20 cellular contexts compared by ENCODE assay signal in genomic region chr10:83984256-83984640, GRCh38.
"Had no signal": no experiment of that assay in that cellular context is flagged by ENCODE, and none has a peak within 500 bp of the region (broad histone marks: within the 10 kb centered on the region; RNA-seq: fewer than 3 reads in every experiment).

No MANE protein-coding gene starts in this region.

- H3K4me1 Mint-ChIP-seq: activated CD4-positive, alpha-beta T cell treated with anti-CD3 and anti-CD28 coated beads for 36 hours; activated T-helper 17 cell treated with anti-CD3 and anti-CD28 coated beads, Interleukin-2, amount 50 U/mL, for 72 hours had no signal

- H3K36me3 Mint-ChIP-seq: activated naive CD8-positive, alpha-beta T cell had no signal

- H3K36me3 ChIP-seq: adrenal gland had no signal

- ATAC-seq: activated CD4-positive, alpha-beta T cell treated with anti-CD3 and anti-CD28 coated beads for 36 hours; activated T-helper 17 cell treated with anti-CD3 and anti-CD28 coated beads, Interleukin-2, amount 50 U/mL, for 72 hours; Right ventricle myocardium inferior had no signal

- H3K27ac Mint-ChIP-seq: activated CD4-positive, alpha-beta memory T cell treated with anti-CD3 and anti-CD28 coated beads, Interleukin-2, amount 10 ng/mL, durations not matched to agents 7 days and 5 days; activated CD4-positive, alpha-beta T cell treated with anti-CD3 and anti-CD28 coated beads for 36 hours; activated naive CD4-positive, alpha-beta T cell treated with anti-CD3 and anti-CD28 coated beads for 36 hours; activated naive CD8-positive, alpha-beta T cell; activated T-helper 17 cell treated with anti-CD3 and anti-CD28 coated beads, Interleukin-2, amount 50 U/mL, for 72 hours had no signal

- H3K9me3 Mint-ChIP-seq: activated CD4-positive, alpha-beta memory T cell treated with anti-CD3 and anti-CD28 coated beads, Interleukin-2, amount 10 ng/mL, durations not matched to agents 7 days and 5 days; activated naive CD4-positive, alpha-beta T cell treated with anti-CD3 and anti-CD28 coated beads for 36 hours had no signal

- H3K27me3 Mint-ChIP-seq: activated CD4-positive, alpha-beta T cell treated with anti-CD3 and anti-CD28 coated beads for 36 hours; activated naive CD8-positive, alpha-beta T cell had no signal

- FAIRE-seq: bronchial epithelial cell had no signal

- H3K27me3 ChIP-seq: adrenal gland had no signal

- H3K9me3 ChIP-seq: adrenal gland had no signal

- H3K4me3 ChIP-seq: adrenal gland, SK-N-MC had no signal

- H3K4me1 ChIP-seq: adrenal gland had no signal

- H3K4me3 Mint-ChIP-seq: activated CD4-positive, alpha-beta memory T cell treated with anti-CD3 and anti-CD28 coated beads, Interleukin-2, amount 10 ng/mL, durations not matched to agents 7 days and 5 days; activated CD4-positive, alpha-beta T cell treated with anti-CD3 and anti-CD28 coated beads for 36 hours; activated naive CD4-positive, alpha-beta T cell treated with anti-CD3 and anti-CD28 coated beads for 36 hours; activated naive CD8-positive, alpha-beta T cell; activated T-helper 17 cell treated with anti-CD3 and anti-CD28 coated beads, Interleukin-2, amount 50 U/mL, for 72 hours had no signal

- DNase-seq: activated CD4-positive, alpha-beta memory T cell treated with anti-CD3 and anti-CD28 coated beads, Interleukin-2, amount 10 ng/mL, durations not matched to agents 7 days and 5 days; activated CD4-positive, alpha-beta T cell treated with anti-CD3 and anti-CD28 coated beads for 36 hours; activated CD4-positive, alpha-beta T cell treated with anti-CD3 and anti-CD28 coated beads, Interleukin-2, amount 50 U/mL, for 1 hour; activated gamma-delta T cell; activated naive CD4-positive, alpha-beta T cell treated with anti-CD3 and anti-CD28 coated beads for 36 hours; activated T-cell treated with anti-CD3 and anti-CD28 coated beads for 4 hours; activated T-cell treated with anti-CD3 and anti-CD28 coated beads, Interleukin-2, amount 50 U/mL, for 48 hours; anterior cingulate cortex; central memory CD4-positive, alpha-beta T cell; MM.1S; NCI-H1436; NCI-H2029 treated with DMSO at 0.1 percent for 48 hours; T-helper 1 cell had no signal

- H3K27ac ChIP-seq: adrenal gland, SK-N-MC, VCaP had no signal
